Comparison of ENCODE assay signal across 17 cellular contexts in genomic region chr12:110731479-110731878, GRCh38.
"Had no signal": no experiment of that assay in that cellular context is flagged by ENCODE, and none has a peak within 500 bp of the region (broad histone marks: within the 10 kb centered on the region; RNA-seq: fewer than 3 reads in every experiment).

No MANE protein-coding gene starts in this region.

- H3K4me3 Mint-ChIP-seq: dendritic cell treated with granulocyte-macrophage colony-stimulating factor and Interleukin-4, amounts not matched to agents 40 ng/mL and 50 ng/mL, for 4 days; T-helper 1 cell treated with Interleukin-12 subunit alpha and Interleukin-12 subunit beta and Interleukin-4 antibody, amounts not matched to agents 30 μg/mL and 1 μg/mL, for 36 hours had no signal

- H3K4me3 ChIP-seq: body of pancreas, hepatocyte, pancreas, stomach had no signal

- H3K4me2 ChIP-seq: hepatocyte had no signal

- H3K27me3 ChIP-seq: body of pancreas, hepatocyte, pancreas, stomach had no signal

- H3K27ac ChIP-seq: body of pancreas, hepatocyte, pancreas had no signal

- H3K27ac Mint-ChIP-seq: dendritic cell treated with granulocyte-macrophage colony-stimulating factor and Interleukin-4, amounts not matched to agents 40 ng/mL and 50 ng/mL, for 4 days; T-helper 1 cell treated with Interleukin-12 subunit alpha and Interleukin-12 subunit beta and Interleukin-4 antibody, amounts not matched to agents 30 μg/mL and 1 μg/mL, for 36 hours had no signal

- H2AFZ ChIP-seq: hepatocyte had no signal

- DNase-seq: activated CD4-positive, alpha-beta T cell treated with anti-CD3 and anti-CD28 coated beads, Interleukin-2, amount 50 U/mL, for 48 hours; activated CD4-positive, CD25-positive, alpha-beta regulatory T cell; activated gamma-delta T cell; amniotic stem cell; body of pancreas; cerebellar nuclear complex; effector memory CD8-positive, alpha-beta T cell; erythroblast; left ventricle myocardium superior; pancreas; retina; stimulated activated CD4-positive, alpha-beta T cell treated with anti-CD3 and anti-CD28 coated beads, Interleukin-15, amount 100 ng/mL, for 24 hours; stimulated activated CD4-positive, alpha-beta T cell treated with anti-CD3 and anti-CD28 coated beads, Interleukin-4, amount 100 ng/mL, for 24 hours; stomach had no signal

- H3K27me3 Mint-ChIP-seq: dendritic cell treated with granulocyte-macrophage colony-stimulating factor and Interleukin-4, amounts not matched to agents 40 ng/mL and 50 ng/mL, for 4 days; effector memory CD8-positive, alpha-beta T cell had no signal

- H3K9me3 ChIP-seq: body of pancreas, pancreas, stomach had no signal

- ATAC-seq: body of pancreas; effector memory CD8-positive, alpha-beta T cell; pancreas had no signal

- H3K9me3 Mint-ChIP-seq: dendritic cell treated with granulocyte-macrophage colony-stimulating factor and Interleukin-4, amounts not matched to agents 40 ng/mL and 50 ng/mL, for 4 days; effector memory CD8-positive, alpha-beta T cell; T-helper 1 cell treated with Interleukin-12 subunit alpha and Interleukin-12 subunit beta and Interleukin-4 antibody, amounts not matched to agents 30 μg/mL and 1 μg/mL, for 36 hours had no signal
